Comparison of ENCODE assay signal across 11 cellular contexts in genomic region chr11:35099278-35100018, GRCh38. TPM values are rescaled to one million over a fixed set of nuclear protein-coding genes. Genes with fewer than 3 reads are reported as not detected.
A peak's percentile ranks its signal among the peaks of the same experiment; 100 is the strongest.
DNase-seq lines count a peak whose midpoint lies in the region; ATAC-seq, FAIRE-seq and TF ChIP-seq lines count a peak whose summit lies in the region.
"Had no signal": no experiment of that assay in that cellular context is flagged by ENCODE, and none has a peak within 500 bp of the region (broad histone marks: within the 10 kb centered on the region; RNA-seq: fewer than 3 reads in every experiment).

No MANE protein-coding gene starts in this region.

- H3K4me1 ChIP-seq in Panc1 (ENCODE audit: control insufficient read depth, insufficient read depth, low read length) = peaks cover 27% of the 10 kb centered on the region

- H3K4me1 Mint-ChIP-seq in mesothelial cell of epicardium = no peaks in the 10 kb centered on the region
- H3K4me1 Mint-ChIP-seq in naive thymus-derived CD8-positive, alpha-beta T cell = peaks cover 10 to 22% (median 16%) of the 10 kb centered on the region in 4 donors

- H3K27me3 Mint-ChIP-seq in mesothelial cell of epicardium (ENCODE audit: low read depth) = peaks cover 13% of the 10 kb centered on the region
- no peaks in the 10 kb centered on the region for H3K27me3 Mint-ChIP-seq in naive thymus-derived CD8-positive, alpha-beta T cell

- H3K36me3 ChIP-seq in Panc1 (ENCODE audit: control insufficient read depth, insufficient read depth, low read length) = no peaks in the 10 kb centered on the region
- H3K36me3 ChIP-seq: cardiac muscle cell had no signal

- peak overlapping the region; percentile 88 for H3K27ac ChIP-seq in Panc1 (ENCODE audit: low read length)
- H3K27ac ChIP-seq: cardiac muscle cell had no signal

- intact Hi-C loops in Panc1 (cut with micrococcal nuclease; ENCODE audit: unreplicated experiment) = no loop called here

- no peaks in the 10 kb centered on the region for H3K27me3 ChIP-seq in Panc1 (ENCODE audit: control insufficient read depth, insufficient read depth, low read length)
- H3K27me3 ChIP-seq: cardiac muscle cell had no signal

- DNase-seq in Panc1 (ENCODE audit: low read depth, low spot score) = no peak
- DNase-seq in dermis blood vessel endothelial cell = peak; percentile 39
- DNase-seq in lung microvascular endothelial cell (ENCODE audit: low read depth in 2 of 2) = peak; percentile 37 to 40
- peak; percentile 62 for DNase-seq in urothelium cell line (ENCODE audit: low spot score)
- no peak for DNase-seq in mesothelial cell of epicardium (ENCODE audit: low spot score in 2 of 2, unreplicated experiment in 2 of 2)
- DNase-seq in naive thymus-derived CD8-positive, alpha-beta T cell = no peak
- DNase-seq: activated CD4-positive, alpha-beta T cell treated with anti-CD3 and anti-CD28 coated beads, Interleukin-2, amount 50 U/mL, for 48 hours; NCI-H2029 treated with DMSO at 0.1 percent for 48 hours; occipital lobe had no signal

- TF ChIP-seq CTCF in Panc1 (IDR thresholded peaks at IDR 0.05) = no peak
- no peak for TF ChIP-seq CTCF in mesothelial cell of epicardium (IDR thresholded peaks at IDR 0.05; ENCODE audit: unreplicated experiment)

- POLR2A ChIA-PET in Panc1 (lab: Charles Lee) = interaction anchor here (0.7 kb wide), 1 partner anchor 59 kb away, joined by 10 read pairs; no protein-coding TSS in a partner anchor
- POLR2A ChIA-PET in naive thymus-derived CD8-positive, alpha-beta T cell (lab: Charles Lee) = no interaction called here

- H3K9me3 Mint-ChIP-seq in mesothelial cell of epicardium = peaks cover 5% of the 10 kb centered on the region
- H3K9me3 Mint-ChIP-seq in naive thymus-derived CD8-positive, alpha-beta T cell = peaks cover 0 to 3% (median 0%) of the 10 kb centered on the region in 9 donors

- peak; percentile 79 for ATAC-seq in Panc1
- ATAC-seq in HG02588 (IDR thresholded peaks at IDR 0.05; ENCODE audit: unreplicated experiment) = no peak
- ATAC-seq in naive thymus-derived CD8-positive, alpha-beta T cell = no peak

- no peaks in the 10 kb centered on the region for H3K9me3 ChIP-seq in Panc1 (ENCODE audit: control insufficient read depth, insufficient read depth, low read depth, low read length)

- H3K36me3 Mint-ChIP-seq in mesothelial cell of epicardium = no peaks in the 10 kb centered on the region
- H3K36me3 Mint-ChIP-seq in naive thymus-derived CD8-positive, alpha-beta T cell = no peaks in the 10 kb centered on the region

- no peak for FAIRE-seq in urothelium cell line (lab: Jason Lieb, UNC)

- H3K4me3 ChIP-seq in Panc1 (ENCODE audit: low read depth in 2 of 2, low read length in 2 of 2) = no peak overlapping the region
- H3K4me3 ChIP-seq: cardiac muscle cell had no signal

- BruUV-seq in Panc1 (replicated peaks; lab: Mats Ljungman, UMichigan) = no TSS peak

- H3K4me3 Mint-ChIP-seq in mesothelial cell of epicardium = no peak overlapping the region
- H3K4me3 Mint-ChIP-seq in naive thymus-derived CD8-positive, alpha-beta T cell = no peak overlapping the region

- no peak overlapping the region for H3K27ac Mint-ChIP-seq in mesothelial cell of epicardium
- no peak overlapping the region for H3K27ac Mint-ChIP-seq in naive thymus-derived CD8-positive, alpha-beta T cell

- in situ Hi-C loops in Panc1 (cut with HindIII; ENCODE audit: low pct_unique_long_range_greater_than_20kb, low sequenced_read_pairs) = no loop called here

- CTCF ChIA-PET in Panc1 (lab: Charles Lee) = no interaction called here

RNA-seq across cellular contexts. Expression of gene CD44, which starts 39.5 kb away (rescaled TPM):
- 1,819 TPM for total RNA-seq in Panc1 (2021; ENCODE audit: unreplicated experiment)
- 1,270 TPM for polyA plus RNA-seq in Panc1 (2012; ENCODE audit: insufficient read length)
- 2.6 and 3.4 TPM in 2 replicates for total RNA-seq in dermis blood vessel endothelial cell
- 0.79 and 15.7 TPM in 2 replicates for total RNA-seq in lung microvascular endothelial cell
- total RNA-seq in mesothelial cell of epicardium = 1.7 to 2.9 TPM (median 1.9 TPM) in 3 replicates
- total RNA-seq in naive thymus-derived CD8-positive, alpha-beta T cell = 100 to 1,000 TPM; 650 to 703 TPM
- 100 to 1,000 TPM; 291 TPM for polyA plus RNA-seq in naive thymus-derived CD8-positive, alpha-beta T cell

Comparison
In these comparisons a context has a peak if more than half of its experiments do, and no peak if none do; other contexts are left out.
1. DNase-seq: peak in dermis blood vessel endothelial cell (single experiment), lung microvascular endothelial cell (2 of 2) and urothelium cell line (single experiment); none in Panc1 (single experiment), mesothelial cell of epicardium (0 of 2) and naive thymus-derived CD8-positive, alpha-beta T cell (0 of 10).
2. RNA of gene CD44, which starts 39.5 kb away (total RNA-seq): 1,819 TPM in Panc1 (single experiment) and 650 to 703 TPM in naive thymus-derived CD8-positive, alpha-beta T cell; 2.6 to 3.4 TPM in dermis blood vessel endothelial cell, 1.7 to 2.9 TPM in mesothelial cell of epicardium and 0.79 to 15.7 TPM in lung microvascular endothelial cell; every median in the first group is over 10 times any median in the second.